ENCODE assay signal across 12 cellular contexts in the genomic region with DNA sequence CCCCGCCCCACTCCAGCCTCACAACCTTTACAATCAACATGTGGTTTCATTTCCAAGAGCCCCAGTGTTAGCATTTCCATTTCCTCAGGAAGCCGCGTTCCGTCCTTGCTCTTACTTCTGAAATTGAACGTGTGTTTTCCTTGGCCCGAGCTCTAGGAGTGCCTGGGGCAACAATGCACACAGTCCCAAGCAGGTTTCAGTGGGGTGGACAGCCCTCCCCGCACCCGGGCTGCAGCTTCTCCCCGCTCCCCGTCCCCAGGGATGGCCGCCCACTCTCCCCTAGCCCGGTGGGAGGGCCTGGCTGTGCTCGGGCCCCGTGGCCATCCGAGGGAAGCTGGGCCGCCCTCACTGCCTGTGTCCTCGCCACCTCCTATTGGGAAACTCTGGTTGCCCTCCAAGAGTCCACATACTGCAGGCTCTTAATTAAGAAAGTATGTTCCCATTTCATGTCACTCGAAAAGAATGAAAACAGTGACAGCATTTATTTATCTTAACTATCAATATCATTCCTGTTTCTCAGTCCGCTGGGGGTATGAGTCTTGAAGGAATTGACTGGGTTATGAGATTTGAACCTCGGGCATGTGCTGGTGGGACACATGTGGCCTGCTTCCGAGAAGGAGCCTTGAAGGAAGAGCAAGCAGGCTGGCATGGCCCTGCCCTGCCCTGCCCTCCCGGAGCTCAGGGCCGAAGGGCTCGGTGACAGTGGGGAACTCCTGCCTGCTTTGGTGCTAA.
DNase-seq lines count a peak whose midpoint lies in the region; ATAC-seq and TF ChIP-seq lines count a peak whose summit lies in the region.
"Had no signal": no experiment of that assay in that cellular context is flagged by ENCODE, and none has a peak within 500 bp of the region (broad histone marks: within the 10 kb centered on the region; RNA-seq: fewer than 3 reads in every experiment).

No MANE protein-coding gene starts in this region.

- intact Hi-C loops in right lobe of liver (cut with DNase I) = no loop called here

- no peaks in the 10 kb centered on the region for H4K20me1 ChIP-seq in H9 (ENCODE audit: control insufficient read depth, insufficient read depth, insufficient read length)

- DNase-seq in H9 = no peak
- DNase-seq in choroid plexus epithelial cell (ENCODE audit: low read depth) = peak; percentile 80
- no peak for DNase-seq in right lobe of liver
- peak; percentile 91 to 92 for DNase-seq in suprapubic skin (ENCODE audit: low spot score in 2 of 2)
- no peak for DNase-seq in effector memory CD8-positive, alpha-beta T cell
- DNase-seq: activated naive CD4-positive, alpha-beta T cell treated with anti-CD3 and anti-CD28 coated beads, Interleukin-2, amount 10 ng/mL, durations not matched to agents 7 days and 5 days; islet precursor cell; NCI-H1048; SW 1271 had no signal

- H3K4ac ChIP-seq in H9 (ENCODE audit: low read depth, low read length) = no peak overlapping the region

- no peaks in the 10 kb centered on the region for H3K79me1 ChIP-seq in H9 (ENCODE audit: insufficient read depth, low read depth, low read length, poor library complexity, severe bottlenecking)

- H2BK15ac ChIP-seq in H9 (ENCODE audit: low read depth, low read length) = no peak overlapping the region

- no peak overlapping the region for H4K5ac ChIP-seq in H9 (ENCODE audit: insufficient read length, low read depth, low read length)

- WGBS in H9 (ENCODE audit: extremely low coverage, insufficient read length, low lambda C conversion rate) = no CpG with 5 or more reads among the region's 24 CpGs
- 71% methylated on average over 13 of the region's 24 CpGs for WGBS in right lobe of liver (ENCODE audit: insufficient coverage, low coverage, low lambda C conversion rate, missing lambda C conversion rate)
- WGBS in suprapubic skin = 39% methylated on average over 19 of the region's 24 CpGs

- no peaks in the 10 kb centered on the region; the same call in 1 of the 2 replicates for H3K4me1 ChIP-seq in H9 (ENCODE audit: insufficient read depth, low read length)
- no peaks in the 10 kb centered on the region for H3K4me1 ChIP-seq in right lobe of liver
- peaks cover 59% of the 10 kb centered on the region for H3K4me1 ChIP-seq in suprapubic skin

- no peak overlapping the region for H2BK20ac ChIP-seq in H9 (ENCODE audit: low read depth, low read length, poor library complexity, severe bottlenecking)

- H3K36me3 ChIP-seq in right lobe of liver (no peaks in the 10 kb centered on the region), suprapubic skin (no peaks in the 10 kb centered on the region)

- no peak overlapping the region for H4K8ac ChIP-seq in H9 (replicated peaks; ENCODE audit: insufficient read length, low read depth, low read length)

- TF ChIP-seq EP300 in suprapubic skin (IDR thresholded peaks at IDR 0.05) = no peak

- H3K9me3 ChIP-seq in H9 (ENCODE audit: control insufficient read depth, low read depth, low read length) (no peaks in the 10 kb centered on the region), right lobe of liver (no peaks in the 10 kb centered on the region), suprapubic skin (no peaks in the 10 kb centered on the region)

- ATAC-seq in right lobe of liver = peak; percentile 44 to 52 (median 50)
- ATAC-seq in effector memory CD8-positive, alpha-beta T cell (replicated peaks) = no peak
- ATAC-seq in HG02642 (IDR thresholded peaks at IDR 0.05; ENCODE audit: poor library complexity, unreplicated experiment) = no peak
- ATAC-seq in GM21619 (IDR thresholded peaks at IDR 0.05; ENCODE audit: unreplicated experiment) = no peak
- ATAC-seq in GM21367 (IDR thresholded peaks at IDR 0.05; ENCODE audit: unreplicated experiment) = no peak

- peak overlapping the region; percentile 34 for H3K4me3 ChIP-seq in choroid plexus epithelial cell (ENCODE audit: low read depth, low read length)
- H3K4me3 ChIP-seq in right lobe of liver = no peak overlapping the region
- peak overlapping the region; percentile 3 for H3K4me3 ChIP-seq in suprapubic skin

- no peak overlapping the region for H3K14ac ChIP-seq in H9 (ENCODE audit: insufficient read depth, low read length)

- no peak overlapping the region for H3K9ac ChIP-seq in H9 (ENCODE audit: extremely low read depth, insufficient read length, low read length)

- no peak overlapping the region for H3K18ac ChIP-seq in H9 (ENCODE audit: insufficient read length, low read depth, low read length)

- no peak overlapping the region for H3T11ph ChIP-seq in H9 (ENCODE audit: low read length)

- H3K4me2 ChIP-seq in H9 (ENCODE audit: insufficient read depth, insufficient read length, low read length) = no peak overlapping the region

- H3K4me1 Mint-ChIP-seq in H9 = peaks cover 2 to 4% of the 10 kb centered on the region in 2 experiments
- H3K4me1 Mint-ChIP-seq in effector memory CD8-positive, alpha-beta T cell (ENCODE audit: low read depth in 2 of 2) = peaks cover 15 to 23% of the 10 kb centered on the region in 2 donors

- H4K91ac ChIP-seq in H9 (ENCODE audit: insufficient read length, low read depth, low read length) = no peak overlapping the region

- H2BK5ac ChIP-seq in H9 (ENCODE audit: insufficient read length, low read length) = no peak overlapping the region

- H3K27me3 Mint-ChIP-seq in H9 (ENCODE audit: low read depth) = peaks cover 2% of the 10 kb centered on the region; the same call in 1 of the 2 replicates
- H3K27me3 Mint-ChIP-seq in effector memory CD8-positive, alpha-beta T cell = no peaks in the 10 kb centered on the region
- H3K27me3 Mint-ChIP-seq: activated naive CD4-positive, alpha-beta T cell treated with anti-CD3 and anti-CD28 coated beads, Interleukin-2, amount 10 ng/mL, durations not matched to agents 7 days and 5 days had no signal

- no peak overlapping the region for H2AFZ ChIP-seq in H9 (ENCODE audit: low read length)

- TF ChIP-seq CTCF in H9 (conservative IDR thresholded peaks at IDR 0.05) (no peak), choroid plexus epithelial cell (conservative IDR thresholded peaks at IDR 0.05; ENCODE audit: low read depth, low read length) (no peak), right lobe of liver (IDR thresholded peaks at IDR 0.05) (no peak), suprapubic skin (IDR thresholded peaks at IDR 0.05) (no peak)

- no peak overlapping the region for H3K56ac ChIP-seq in H9 (ENCODE audit: insufficient read length, low read depth, low read length)

- no peak overlapping the region for H2BK120ac ChIP-seq in H9 (ENCODE audit: low read depth, low read length, poor library complexity, severe bottlenecking)

- no peak overlapping the region for H3K23ac ChIP-seq in H9 (ENCODE audit: insufficient read length, low read depth, low read length)

- no peaks in the 10 kb centered on the region for H3K23me2 ChIP-seq in H9 (ENCODE audit: insufficient read length, low read depth, low read length, poor library complexity, severe bottlenecking)

- TF ChIP-seq POLR2A in right lobe of liver (IDR thresholded peaks at IDR 0.05) = no peak
- no peak for TF ChIP-seq POLR2A in suprapubic skin (IDR thresholded peaks at IDR 0.05)

- no peak overlapping the region for H2BK12ac ChIP-seq in H9 (ENCODE audit: insufficient read length, low read depth, low read length)

- H3K27me3 ChIP-seq in H9 (ENCODE audit: insufficient read depth, low read length) = no peaks in the 10 kb centered on the region
- H3K27me3 ChIP-seq in right lobe of liver = no peaks in the 10 kb centered on the region
- H3K27me3 ChIP-seq in suprapubic skin = no peaks in the 10 kb centered on the region

- H2AK5ac ChIP-seq in H9 (ENCODE audit: insufficient read length, low read length) = no peak overlapping the region

- H3K27ac ChIP-seq in H9 (ENCODE audit: insufficient read length, low read depth, low read length) (no peak overlapping the region), right lobe of liver (peak overlapping the region; percentile 16 to 44 (median 18)), suprapubic skin (peak overlapping the region; percentile 85)

- peak overlapping the region in 2 of 3 experiments; percentile 25 to 88; a peak in 2 of 7 replicates for H3K27ac Mint-ChIP-seq in H9
- peak overlapping the region in 1 of 2 donors; percentile 87 for H3K27ac Mint-ChIP-seq in effector memory CD8-positive, alpha-beta T cell
- H3K27ac Mint-ChIP-seq: activated naive CD4-positive, alpha-beta T cell treated with anti-CD3 and anti-CD28 coated beads, Interleukin-2, amount 10 ng/mL, durations not matched to agents 7 days and 5 days had no signal

- no peak overlapping the region for H3K4me3 Mint-ChIP-seq in H9
- no peak overlapping the region for H3K4me3 Mint-ChIP-seq in effector memory CD8-positive, alpha-beta T cell
- H3K4me3 Mint-ChIP-seq: activated naive CD4-positive, alpha-beta T cell treated with anti-CD3 and anti-CD28 coated beads, Interleukin-2, amount 10 ng/mL, durations not matched to agents 7 days and 5 days had no signal

- H3K79me2 ChIP-seq in H9 (ENCODE audit: insufficient read depth, low read length) = no peaks in the 10 kb centered on the region

- H3K36me3 Mint-ChIP-seq in H9 (ENCODE audit: insufficient read depth in 1 of 3, low read depth in 3 of 3) = no peaks in the 10 kb centered on the region
- H3K36me3 Mint-ChIP-seq in effector memory CD8-positive, alpha-beta T cell (ENCODE audit: insufficient read depth) = no peaks in the 10 kb centered on the region

- no peaks in the 10 kb centered on the region for H3K9me3 Mint-ChIP-seq in H9
- H3K9me3 Mint-ChIP-seq in effector memory CD8-positive, alpha-beta T cell = no peaks in the 10 kb centered on the region
- H3K9me3 Mint-ChIP-seq: activated naive CD4-positive, alpha-beta T cell treated with anti-CD3 and anti-CD28 coated beads, Interleukin-2, amount 10 ng/mL, durations not matched to agents 7 days and 5 days had no signal

Comparison
In these comparisons a context has a peak if more than half of its experiments do, and no peak if none do; other contexts are left out.
1. DNase-seq: peak in choroid plexus epithelial cell (single experiment) and suprapubic skin (2 of 2); none in H9 (single experiment), right lobe of liver (0 of 3) and effector memory CD8-positive, alpha-beta T cell (0 of 3).
2. H3K4me3 ChIP-seq: peak in choroid plexus epithelial cell (single experiment) and suprapubic skin (single experiment); none in right lobe of liver (0 of 3).
3. ATAC-seq: peak in right lobe of liver (4 of 4); none in effector memory CD8-positive, alpha-beta T cell (single experiment), HG02642 (single experiment), GM21619 (single experiment) and GM21367 (single experiment).